ENCODE assay signal across 4 cellular contexts in genomic region chr5:85938201-85938600, GRCh38.
"Had no signal": no experiment of that assay in that cellular context is flagged by ENCODE, and none has a peak within 500 bp of the region (broad histone marks: within the 10 kb centered on the region; RNA-seq: fewer than 3 reads in every experiment).

No MANE protein-coding gene starts in this region.

- DNase-seq: IMR-90, KBM-7 had no signal

- H3K4me3 ChIP-seq: K562 had no signal

- H3K27ac ChIP-seq: HL-60 had no signal
